In genomic region chr1:222028151-222028550, GRCh38 we compare ENCODE assay signal across 1 cellular context.
TF ChIP-seq lines count a peak whose summit lies in the region.

No MANE protein-coding gene starts in this region.

TF ChIP-seq in K562, 482 proteins besides CTCF, POLR2A, EP300 and RAD21 (continued from another document):
- 0 out of 2 replicates have a peak, but pooled peaks have one; percentile 23 for TF ChIP-seq GABPA (tag; conservative IDR thresholded peaks at IDR 0.05; ENCODE audit: low read depth)
